1 cellular context compared by ENCODE assay signal in genomic region chr3:139127101-139127500, GRCh38.
TF ChIP-seq lines count a peak whose summit lies in the region.

No MANE protein-coding gene starts in this region.

TF ChIP-seq in K562, 482 proteins besides CTCF, POLR2A, EP300 and RAD21 (continued from another document):
- TF ChIP-seq AFF4 (CRISPR knock-in tag; IDR thresholded peaks at IDR 0.05) (no peak), ZNF282 (CRISPR knock-in tag; IDR thresholded peaks at IDR 0.05) (no peak), NELFE (IDR thresholded peaks at IDR 0.05; ENCODE audit: insufficient read depth, insufficient read length) (no peak), CBFA2T3 (IDR thresholded peaks at IDR 0.05) (peak; percentile 80), ARID1B (IDR thresholded peaks at IDR 0.05) (peak; percentile 72), ZNF316 (IDR thresholded peaks at IDR 0.05) (no peak), ZNF75A (CRISPR knock-in tag; IDR thresholded peaks at IDR 0.05) (no peak), RUNX1 (IDR thresholded peaks at IDR 0.05; ENCODE audit: low read depth) (no peak), SMARCA4 (IDR thresholded peaks at IDR 0.05) (peak; percentile 57; the same call in 1 of the 2 replicates), ARID3A (IDR thresholded peaks at IDR 0.05; ENCODE audit: borderline replicate concordance, low read depth, low read length) (no peak), DPF2 (IDR thresholded peaks at IDR 0.05) (0 out of 2 replicates have a peak, but pooled peaks have one; percentile 23), E2F6 (IDR thresholded peaks at IDR 0.05; ENCODE audit: borderline replicate concordance in 1 of 2, extremely low read depth in 1 of 2, insufficient read depth in 1 of 2, insufficient read length in 1 of 2, low read depth in 1 of 2, low read length in 1 of 2, poor library complexity in 1 of 2, severe bottlenecking in 1 of 2) (no peak), SIN3B (IDR thresholded peaks at IDR 0.05; ENCODE audit: low read depth) (no peak)
